ENCODE assay signal across 19 cellular contexts in the genomic region with DNA sequence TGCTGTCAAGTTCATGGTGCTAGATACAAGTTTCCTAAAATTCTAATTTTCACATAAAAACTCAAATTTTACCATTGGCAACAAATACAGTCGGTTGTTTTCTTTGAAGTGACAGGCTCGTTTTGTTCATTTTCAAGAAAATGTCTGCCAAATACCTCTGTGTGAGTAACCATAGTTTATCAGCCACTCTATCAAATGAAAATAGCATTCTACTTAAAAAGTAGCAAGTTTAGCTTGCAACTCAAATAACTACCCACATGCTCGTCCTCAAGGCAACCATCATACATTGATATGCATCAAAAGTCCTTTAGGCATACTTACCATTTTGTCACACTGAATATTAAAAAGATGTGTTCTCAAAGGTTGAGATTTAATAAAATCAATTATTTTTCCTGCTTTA.
"Had no signal": no experiment of that assay in that cellular context is flagged by ENCODE, and none has a peak within 500 bp of the region (broad histone marks: within the 10 kb centered on the region; RNA-seq: fewer than 3 reads in every experiment).

No MANE protein-coding gene starts in this region.

- H3K4me1 ChIP-seq: colonic mucosa, spleen had no signal

- H3K27ac ChIP-seq: colonic mucosa, heart right ventricle, spleen had no signal

- ATAC-seq: heart right ventricle; left lobe of liver; mucosa of descending colon; naive thymus-derived CD8-positive, alpha-beta T cell; sciatic nerve; stimulated activated memory B cell treated with anti-CD40 and anti-IgM and Interleukin-4, amounts not matched to agents 10 μg/mL and 1 μg/mL and 100 μg/mL, for 72 hours had no signal

- H3K9me3 ChIP-seq: colonic mucosa, heart right ventricle, mucosa of descending colon, spleen had no signal

- H3K4me3 ChIP-seq: colonic mucosa, heart right ventricle, mucosa of descending colon, spleen had no signal

- DNase-seq: colonic mucosa; effector CD4-positive, alpha-beta T cell; endodermal cell; erythroblast; foreskin melanocyte; heart right ventricle; hypothalamus; islet precursor cell; mammary epithelial cell; mucosa of descending colon; naive thymus-derived CD8-positive, alpha-beta T cell; posterior cingulate gyrus; spleen; stimulated activated CD4-positive, alpha-beta T cell treated with anti-CD3 and anti-CD28 coated beads, Interleukin-15, amount 100 ng/mL, for 24 hours; stimulated activated CD4-positive, alpha-beta T cell treated with anti-CD3 and anti-CD28 coated beads, Interleukin-1b, Interleukin-23, amount 100 ng/mL, for 48 hours; stimulated activated CD4-positive, alpha-beta T cell treated with anti-CD3 and anti-CD28 coated beads, Interleukin-4, amount 100 ng/mL, for 24 hours had no signal

- H3K36me3 ChIP-seq: colonic mucosa, spleen had no signal

- H3K27me3 ChIP-seq: colonic mucosa had no signal
